In the genomic region with DNA sequence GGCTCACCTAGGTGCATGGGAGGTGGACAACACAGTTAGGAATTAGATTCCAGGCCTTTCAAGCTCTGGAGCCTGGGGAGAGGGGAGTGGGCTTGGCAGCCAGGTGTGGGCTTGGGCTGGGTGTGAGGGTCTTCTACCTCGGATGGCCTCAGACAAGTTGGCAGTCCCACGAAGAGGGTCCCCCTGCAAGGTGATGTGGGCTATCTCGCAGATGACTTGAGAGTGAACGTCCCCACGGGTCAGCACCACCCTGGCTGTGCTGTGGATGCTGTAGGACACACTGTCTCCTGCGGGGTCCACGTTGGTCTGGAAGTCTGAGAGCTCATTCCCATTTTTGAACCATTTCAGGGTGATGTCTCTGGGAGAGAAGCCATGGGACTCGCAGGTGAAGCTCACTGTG, we compare ENCODE assay signal across 12 cellular contexts. TPM values are rescaled to one million over a fixed set of nuclear protein-coding genes. Genes with fewer than 3 reads are reported as not detected.
DNase-seq lines count a peak whose midpoint lies in the region; ATAC-seq and TF ChIP-seq lines count a peak whose summit lies in the region.
"Not testable (repeated sequence)": the region's sequence is repeated elsewhere in the genome, so short reads cannot be mapped to it uniquely, and the experiment has no call there.
"Had no signal": no experiment of that assay in that cellular context is flagged by ENCODE, and none has a peak within 500 bp of the region (broad histone marks: within the 10 kb centered on the region; RNA-seq: fewer than 3 reads in every experiment).

No MANE protein-coding gene starts in this region.

- H3K4me3 ChIP-seq in PC-3 (ENCODE audit: low read length): not testable (repeated sequence)

- CTCF ChIA-PET in PC-3 (lab: Charles Lee): not testable (repeated sequence)

- ATAC-seq in PC-3: not testable (repeated sequence)

- H3K4me1 Mint-ChIP-seq in activated CD4-positive, alpha-beta T cell treated with anti-CD3 and anti-CD28 coated beads, Interleukin-2, amount 10 ng/mL, durations not matched to agents 24 days and 14 days; osteocyte (ENCODE audit: unreplicated experiment): not testable (repeated sequence)

- not testable (repeated sequence) for H3K36me3 Mint-ChIP-seq in activated CD4-positive, alpha-beta T cell treated with anti-CD3 and anti-CD28 coated beads, Interleukin-2, amount 10 ng/mL, durations not matched to agents 24 days and 14 days (ENCODE audit: low read depth); osteocyte (ENCODE audit: unreplicated experiment)

- not testable (repeated sequence) for H3K9ac ChIP-seq in PC-3 (ENCODE audit: low read length)

- not testable (repeated sequence) for H3K27me3 ChIP-seq in PC-3 (ENCODE audit: low read length)

- intact Hi-C loops in PC-3 (cut with micrococcal nuclease); activated CD4-positive, alpha-beta T cell treated with anti-CD3 and anti-CD28 coated beads, Interleukin-2, amount 10 ng/mL, durations not matched to agents 24 days and 14 days (cut with micrococcal nuclease): not testable (repeated sequence)

- DNase-seq in Ammon's horn (ENCODE audit: low spot score) (peak; percentile 0), PC-3 (peak; percentile 0), fibroblast of gingiva (ENCODE audit: low read depth) (peak; percentile 0), iPS-NIHi7 (ENCODE audit: extremely low spot score) (peak; percentile 1), osteocyte (ENCODE audit: extremely low spot score, unreplicated experiment) (peak; percentile 71)
- peak; percentile 45 for DNase-seq in activated CD4-positive, alpha-beta T cell treated with anti-CD3 and anti-CD28 coated beads, Interleukin-2, amount 10 ng/mL, durations not matched to agents 24 days and 14 days

- not testable (repeated sequence) for H3K9me2 ChIP-seq in PC-3 (replicated peaks; ENCODE audit: low read length)

- not testable (repeated sequence) for H4K20me1 ChIP-seq in PC-3 (ENCODE audit: low read length)

- not testable (repeated sequence) for H3K27me3 Mint-ChIP-seq in activated CD4-positive, alpha-beta T cell treated with anti-CD3 and anti-CD28 coated beads, Interleukin-2, amount 10 ng/mL, durations not matched to agents 24 days and 14 days; osteocyte (ENCODE audit: unreplicated experiment)

- POLR2A ChIA-PET in PC-3 (lab: Charles Lee; ENCODE audit: unreplicated experiment): not testable (repeated sequence)

- BruUV-seq in PC-3 (replicated peaks; lab: Mats Ljungman, UMichigan): not testable (repeated sequence)

- TF ChIP-seq CTCF in PC-3 (conservative IDR thresholded peaks at IDR 0.05; ENCODE audit: low read depth, low read length); osteocyte (IDR thresholded peaks at IDR 0.05): not testable (repeated sequence)

- not testable (repeated sequence) for H3K36me3 ChIP-seq in PC-3 (ENCODE audit: low read depth, low read length)

- not testable (repeated sequence) for H3K4me2 ChIP-seq in PC-3 (ENCODE audit: low read length)

- H2AFZ ChIP-seq in PC-3 (ENCODE audit: low read length): not testable (repeated sequence)

- not testable (repeated sequence) for H3K79me2 ChIP-seq in PC-3 (ENCODE audit: low read length)

- not testable (repeated sequence) for H3K9me3 Mint-ChIP-seq in activated CD4-positive, alpha-beta T cell treated with anti-CD3 and anti-CD28 coated beads, Interleukin-2, amount 10 ng/mL, durations not matched to agents 24 days and 14 days; osteocyte (ENCODE audit: unreplicated experiment)

- H3K27ac Mint-ChIP-seq in activated CD4-positive, alpha-beta T cell treated with anti-CD3 and anti-CD28 coated beads, Interleukin-2, amount 10 ng/mL, durations not matched to agents 24 days and 14 days; osteocyte (ENCODE audit: unreplicated experiment): not testable (repeated sequence)

- H3K27ac ChIP-seq in PC-3 (ENCODE audit: low read length): peak overlapping the region; percentile 98; the same call in 1 of the 2 replicates

- peaks cover 43% of the 10 kb centered on the region for H3K4me1 ChIP-seq in PC-3 (ENCODE audit: insufficient read depth, low read length)

- H3F3A ChIP-seq in PC-3 (ENCODE audit: low read length, unreplicated experiment): peaks cover 19% of the 10 kb centered on the region

- H3K4me3 Mint-ChIP-seq in activated CD4-positive, alpha-beta T cell treated with anti-CD3 and anti-CD28 coated beads, Interleukin-2, amount 10 ng/mL, durations not matched to agents 24 days and 14 days; osteocyte (ENCODE audit: unreplicated experiment): not testable (repeated sequence)

- not testable (repeated sequence) for H3K9me3 ChIP-seq in PC-3 (ENCODE audit: low read length)

RNA-seq across cellular contexts. Expression of gene SIRPD, which starts 14.1 kb away (rescaled TPM):
- total RNA-seq in PC-3 (2014; rRNA removed) (0.18 and 0.23 TPM in 2 replicates), osteocyte (not detected in 2 replicates)
- not detected in 2 replicates for total RNA-seq in activated CD4-positive, alpha-beta T cell treated with anti-CD3 and anti-CD28 coated beads, Interleukin-2, amount 10 ng/mL, durations not matched to agents 24 days and 14 days
- total RNA-seq: A172; A673; Caco-2; CD4-positive, CD25-positive, alpha-beta regulatory T cell; CD8-positive, alpha-beta T cell; HFFc6 had no signal

RNA-seq across cellular contexts. Expression of gene SIRPB1, which starts 48.2 kb away (rescaled TPM):
- 1.7 and 11.6 TPM in 2 replicates for total RNA-seq in PC-3 (2014; rRNA removed)
- 0.82 and 2.8 TPM in 2 replicates for total RNA-seq in activated CD4-positive, alpha-beta T cell treated with anti-CD3 and anti-CD28 coated beads, Interleukin-2, amount 10 ng/mL, durations not matched to agents 24 days and 14 days
- 1.1 TPM in 2 replicates for total RNA-seq in osteocyte
- total RNA-seq: A673, Caco-2, HFFc6 had no signal

Comparison
In these comparisons a context has a peak if more than half of its experiments do, and no peak if none do; other contexts are left out.
1. DNase-seq: peak in every context shown above with its lines; median percentile 71 in osteocyte; 45 in activated CD4-positive, alpha-beta T cell treated with anti-CD3 and anti-CD28 coated beads, Interleukin-2, amount 10 ng/mL, durations not matched to agents 24 days and 14 days; 1 in iPS-NIHi7; 0 in Ammon's horn; 0 in PC-3; 0 in fibroblast of gingiva.